In genomic region chr7:22352812-22353340, GRCh38 we compare ENCODE assay signal across 13 cellular contexts. TPM values are rescaled to one million over a fixed set of nuclear protein-coding genes. Genes with fewer than 3 reads are reported as not detected.
DNase-seq lines count a peak whose midpoint lies in the region; ATAC-seq, FAIRE-seq and TF ChIP-seq lines count a peak whose summit lies in the region.
"Had no signal": no experiment of that assay in that cellular context is flagged by ENCODE, and none has a peak within 500 bp of the region (broad histone marks: within the 10 kb centered on the region; RNA-seq: fewer than 3 reads in every experiment).

No MANE protein-coding gene starts in this region.

- H3K79me2 ChIP-seq in DND-41 (ENCODE audit: insufficient read depth, low read length) (peaks cover 91% of the 10 kb centered on the region), Karpas-422 (ENCODE audit: low read length) (peaks cover 87% of the 10 kb centered on the region)

- H3K9me3 ChIP-seq in DND-41 (ENCODE audit: insufficient read depth, low read length, severe bottlenecking) (peaks cover 14% of the 10 kb centered on the region), Karpas-422 (ENCODE audit: low read length) (peaks cover 11% of the 10 kb centered on the region; the same call in 1 of the 2 replicates), heart right ventricle (peaks cover 0 to 20% (median 5%) of the 10 kb centered on the region in 11 donors), upper lobe of left lung (no peaks in the 10 kb centered on the region)

- peak; percentile 73 for FAIRE-seq in GM12892 (lab: Jason Lieb, UNC)
- FAIRE-seq: A204.1, H1 had no signal

- peaks cover 83% of the 10 kb centered on the region for H3K4me1 ChIP-seq in DND-41 (ENCODE audit: insufficient read depth, low read length)
- peaks cover 63% of the 10 kb centered on the region for H3K4me1 ChIP-seq in Karpas-422 (ENCODE audit: low read length)
- peaks cover 0 to 33% (median 16%) of the 10 kb centered on the region in 9 donors for H3K4me1 ChIP-seq in heart right ventricle
- H3K4me1 ChIP-seq in upper lobe of left lung, result peaks cover 4 to 30% (median 15%) of the 10 kb centered on the region in 4 donors

- H2AFZ ChIP-seq in DND-41 (ENCODE audit: low read depth, low read length), result no peak overlapping the region
- H2AFZ ChIP-seq in Karpas-422 (ENCODE audit: low read length), result no peak overlapping the region

- H4K20me1 ChIP-seq in DND-41 (ENCODE audit: insufficient read depth, low read length) (0 out of 2 replicates have a peak, but pooled peaks cover 3% of the 10 kb centered on the region), Karpas-422 (ENCODE audit: insufficient read depth, low read depth, low read length) (no peaks in the 10 kb centered on the region; the same call in 1 of the 2 replicates)

- no peak overlapping the region for H3K9ac ChIP-seq in DND-41 (ENCODE audit: low read depth, low read length)
- no peak overlapping the region for H3K9ac ChIP-seq in Karpas-422 (ENCODE audit: low read length)

- ATAC-seq in DND-41 (ENCODE audit: insufficient read depth, low read depth), result no peak
- no peak for ATAC-seq in esophagus mucosa
- ATAC-seq in heart right ventricle, result no peak
- no peak for ATAC-seq in upper lobe of left lung (ENCODE audit: low FRiP score in 2 of 2)
- ATAC-seq in HG02938 (IDR thresholded peaks at IDR 0.05; ENCODE audit: unreplicated experiment), result no peak

- no peaks in the 10 kb centered on the region for H3K27me3 ChIP-seq in DND-41 (ENCODE audit: insufficient read depth, low read length, poor library complexity)
- H3K27me3 ChIP-seq in Karpas-422 (ENCODE audit: low read length), result no peaks in the 10 kb centered on the region
- peaks cover 0 to 34% (median 19%) of the 10 kb centered on the region in 7 donors for H3K27me3 ChIP-seq in heart right ventricle
- H3K27me3 ChIP-seq in upper lobe of left lung, result peaks cover 0 to 5% (median 0%) of the 10 kb centered on the region in 4 donors

- H3K36me3 ChIP-seq in DND-41 (ENCODE audit: insufficient read depth, low read length) (peaks cover 33% of the 10 kb centered on the region), Karpas-422 (ENCODE audit: insufficient read depth, low read length) (peaks cover 36% of the 10 kb centered on the region), heart right ventricle (no peaks in the 10 kb centered on the region), upper lobe of left lung (no peaks in the 10 kb centered on the region)

- H3K4me3 ChIP-seq in DND-41 (ENCODE audit: low read depth in 1 of 2, low read length in 2 of 2) (peak overlapping the region in 1 of 2 experiments; percentile 9; a peak in 1 of 4 replicates), Karpas-422 (ENCODE audit: low read length) (0 out of 2 replicates have a peak overlapping the region, but pooled peaks have one; percentile 36), heart right ventricle (no peak overlapping the region), upper lobe of left lung (no peak overlapping the region)

- no peak for TF ChIP-seq EP300 in upper lobe of left lung (IDR thresholded peaks at IDR 0.05)

- H3K27ac ChIP-seq in DND-41 (ENCODE audit: low read length) (peak overlapping the region; percentile 39; the same call in 1 of the 2 replicates), Karpas-422 (ENCODE audit: low read length) (peak overlapping the region; percentile 70), VCaP (peak overlapping the region; percentile 71; the same call in 1 of the 2 replicates), heart right ventricle (no peak overlapping the region), upper lobe of left lung (no peak overlapping the region)

- intact Hi-C loops in heart right ventricle (cut with DNase I), result loop anchor here in 4 of 10 donors (10.0 kb wide), 2 partner anchors 92 to 132 kb away; no protein-coding TSS in a partner anchor

- no peaks in the 10 kb centered on the region for H3K9me2 ChIP-seq in Karpas-422 (replicated peaks; ENCODE audit: insufficient read depth, low read length)

- H3K4me2 ChIP-seq in DND-41 (ENCODE audit: insufficient read depth, low read length) (peak overlapping the region; percentile 49; the same call in 1 of the 2 replicates), Karpas-422 (ENCODE audit: low read depth, low read length, poor library complexity, severe bottlenecking) (peak overlapping the region; percentile 56)

- TF ChIP-seq CTCF in DND-41 (IDR thresholded peaks at IDR 0.05; ENCODE audit: borderline replicate concordance, extremely low read depth, low read length, poor library complexity, severe bottlenecking) (no peak), VCaP (conservative IDR thresholded peaks at IDR 0.05) (no peak), heart right ventricle (IDR thresholded peaks at IDR 0.05) (no peak), upper lobe of left lung (IDR thresholded peaks at IDR 0.05) (no peak)

- 85 to 96% methylated on average over 5 of the region's 5 CpGs for WGBS in heart right ventricle, 2 donors
- 94% methylated on average over 5 of the region's 5 CpGs for WGBS in upper lobe of left lung, 2 donors

- DNase-seq in DND-41 (no peak), GM12892 (ENCODE audit: insufficient read length) (no peak), Karpas-422 (peak; percentile 62), heart right ventricle (no peak), upper lobe of left lung (no peak)
- DNase-seq: C1 segment of cervical spinal cord; CD4-positive, alpha-beta T cell; HCEC 1CT had no signal

- no peak for TF ChIP-seq POLR2A in GM12892 (IDR thresholded peaks at IDR 0.05; ENCODE audit: low read depth, low read length)
- TF ChIP-seq POLR2A in upper lobe of left lung (IDR thresholded peaks at IDR 0.05), result no peak

RNA-seq across cellular contexts. Expression of gene RAPGEF5, which starts 4.1 kb away (rescaled TPM):
- 2.7 TPM for polyA plus RNA-seq in GM12892 (2012; ENCODE audit: missing spikeins)
- 80.1 and 81.6 TPM in 2 replicates for total RNA-seq in Karpas-422 (2014; rRNA removed; shearing (Covaris generic); ENCODE audit: low replicate concordance)
- total RNA-seq in esophagus mucosa (48.6 TPM), heart right ventricle (10 to 100 TPM in 9 of 10 donors, 1 to 10 TPM in 1; 9.2 to 33.3 (median 15.3) TPM), upper lobe of left lung (100 to 1,000 TPM in 4 of 6 donors, 10 to 100 TPM in 2; 68.1 to 206 (median 101) TPM)
- polyA plus RNA-seq in heart right ventricle, result 1 to 10 TPM; 4.3 to 5.7 TPM

Comparison
In these comparisons a context has a peak if more than half of its experiments do, and no peak if none do; other contexts are left out.
1. H3K27ac ChIP-seq: peak in DND-41 (single experiment), Karpas-422 (single experiment) and VCaP (single experiment); none in heart right ventricle (0 of 10) and upper lobe of left lung (0 of 4).